14 cellular contexts compared by ENCODE assay signal in the genomic region with DNA sequence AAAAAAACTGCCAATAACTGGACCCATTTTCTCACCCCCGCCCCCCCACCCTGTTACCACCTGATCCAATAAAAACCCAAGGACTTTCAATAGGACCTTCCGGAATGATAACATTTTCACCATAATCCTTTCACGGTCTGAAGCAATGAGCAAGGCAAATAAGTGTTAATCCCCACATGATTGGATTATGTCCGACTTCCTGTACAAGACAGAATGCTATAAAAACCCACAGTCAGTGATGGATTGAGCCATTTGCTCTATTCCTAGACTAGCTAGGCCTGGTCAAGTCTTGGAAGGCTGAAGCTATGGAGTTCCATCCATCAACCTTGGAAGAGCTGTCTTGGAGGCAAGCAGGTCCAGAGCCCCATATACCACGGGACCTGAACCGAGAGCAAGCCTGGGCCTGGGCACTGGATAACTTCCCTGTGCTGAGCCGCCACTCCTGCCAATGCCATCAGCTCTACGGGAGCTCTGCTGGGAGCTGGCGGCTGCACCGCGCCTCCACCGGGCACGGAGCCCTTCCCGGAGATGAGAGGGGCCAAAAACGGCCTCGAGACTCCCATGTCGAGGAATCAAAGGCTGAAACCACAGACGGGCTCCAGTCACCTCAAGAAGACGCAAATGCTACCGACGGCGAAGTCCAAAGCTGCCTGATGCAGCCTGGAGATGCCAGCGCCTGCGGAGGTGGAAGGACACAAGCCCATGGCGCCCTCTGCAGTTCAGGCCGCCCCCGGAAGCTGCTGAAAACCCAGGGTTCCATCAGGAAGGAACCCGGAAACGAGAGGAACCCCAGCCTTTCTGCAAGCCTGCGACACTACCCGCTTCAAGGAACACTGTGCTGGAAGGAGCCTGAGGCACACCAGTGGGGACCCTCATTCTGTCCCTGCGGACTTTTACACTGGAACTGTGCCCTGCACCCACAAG.
DNase-seq lines count a peak whose midpoint lies in the region; FAIRE-seq and TF ChIP-seq lines count a peak whose summit lies in the region.
"Had no signal": no experiment of that assay in that cellular context is flagged by ENCODE, and none has a peak within 500 bp of the region (broad histone marks: within the 10 kb centered on the region; RNA-seq: fewer than 3 reads in every experiment).

No MANE protein-coding gene starts in this region.

- peaks cover 3% of the 10 kb centered on the region for H3K4me1 Mint-ChIP-seq in activated naive CD8-positive, alpha-beta T cell (ENCODE audit: low read depth)
- peaks cover 4% of the 10 kb centered on the region for H3K4me1 Mint-ChIP-seq in activated naive CD8-positive, alpha-beta T cell treated with anti-CD3 and anti-CD28 coated beads for 36 hours
- H3K4me1 Mint-ChIP-seq: B cell; stimulated activated memory B cell treated with anti-CD40 and anti-IgM and Interleukin-4, amounts not matched to agents 10 μg/mL and 1 μg/mL and 100 μg/mL, for 72 hours had no signal

- H3K4me3 ChIP-seq in cardiac fibroblast (replicated peaks in 1 of 2; ENCODE audit: low read depth in 2 of 2, low read length in 2 of 2) (no peak overlapping the region), mesendoderm (ENCODE audit: low read length) (no peak overlapping the region)

- no peaks in the 10 kb centered on the region for H3K79me2 ChIP-seq in mesendoderm (ENCODE audit: control insufficient read depth, insufficient read depth, low read length)

- peak overlapping the region; percentile 54 for H3K56ac ChIP-seq in mesendoderm (ENCODE audit: low read length)

- H3K27ac ChIP-seq in mesendoderm (ENCODE audit: low read depth, low read length), result no peak overlapping the region

- no CpG with 5 or more reads among the region's 32 CpGs for WGBS in mesendoderm (ENCODE audit: extremely low coverage, insufficient coverage, low lambda C conversion rate)

- H2AK5ac ChIP-seq in mesendoderm (ENCODE audit: low read length), result no peak overlapping the region

- no peak overlapping the region for H2BK5ac ChIP-seq in mesendoderm (ENCODE audit: low read length)

- no peaks in the 10 kb centered on the region for H3K9me3 Mint-ChIP-seq in activated naive CD8-positive, alpha-beta T cell (ENCODE audit: low read depth)
- H3K9me3 Mint-ChIP-seq in activated naive CD8-positive, alpha-beta T cell treated with anti-CD3 and anti-CD28 coated beads for 36 hours, result no peaks in the 10 kb centered on the region
- H3K9me3 Mint-ChIP-seq: effector memory CD8-positive, alpha-beta T cell; stimulated activated memory B cell treated with anti-CD40 and anti-IgM and Interleukin-4, amounts not matched to agents 10 μg/mL and 1 μg/mL and 100 μg/mL, for 72 hours had no signal

- no peak overlapping the region for H3K4ac ChIP-seq in mesendoderm (ENCODE audit: low read depth, low read length)

- H3K4me3 Mint-ChIP-seq in activated naive CD8-positive, alpha-beta T cell, result no peak overlapping the region
- H3K4me3 Mint-ChIP-seq in activated naive CD8-positive, alpha-beta T cell treated with anti-CD3 and anti-CD28 coated beads for 36 hours, result no peak overlapping the region
- H3K4me3 Mint-ChIP-seq: activated CD8-positive, alpha-beta memory T cell treated with anti-CD3 and anti-CD28 coated beads, Interleukin-2, amount 10 ng/mL, durations not matched to agents 7 days and 5 days; B cell; effector memory CD8-positive, alpha-beta T cell; stimulated activated memory B cell treated with anti-CD40 and anti-IgM and Interleukin-4, amounts not matched to agents 10 μg/mL and 1 μg/mL and 100 μg/mL, for 72 hours had no signal

- no peak for FAIRE-seq in H54 (lab: Jason Lieb, UNC)

- H2BK15ac ChIP-seq in mesendoderm (replicated peaks; ENCODE audit: low read depth), result no peak overlapping the region

- DNase-seq in activated naive CD8-positive, alpha-beta T cell treated with anti-CD3 and anti-CD28 coated beads for 36 hours, result no peak
- DNase-seq in cardiac fibroblast (ENCODE audit: low read depth in 2 of 2) (peak in 1 of 2 donors; percentile 20), mesendoderm (peak; percentile 44), AG08396 (ENCODE audit: low spot score) (no peak), H54 (ENCODE audit: insufficient read length, low spot score) (no peak), GM20000 (ENCODE audit: low spot score) (no peak)
- DNase-seq: activated CD8-positive, alpha-beta memory T cell treated with anti-CD3 and anti-CD28 coated beads, Interleukin-2, amount 10 ng/mL, durations not matched to agents 7 days and 5 days; effector memory CD8-positive, alpha-beta T cell; KBM-7; NCI-H2107 had no signal

- H3K36me3 Mint-ChIP-seq in activated naive CD8-positive, alpha-beta T cell, result peaks cover 12% of the 10 kb centered on the region
- H3K36me3 Mint-ChIP-seq in activated naive CD8-positive, alpha-beta T cell treated with anti-CD3 and anti-CD28 coated beads for 36 hours, result peaks cover 3% of the 10 kb centered on the region

- TF ChIP-seq EP300 in Ishikawa (IDR thresholded peaks at IDR 0.05; ENCODE audit: borderline replicate concordance), result no peak

- TF ChIP-seq RAD21 in Ishikawa (IDR thresholded peaks at IDR 0.05; ENCODE audit: low read depth), result peak; percentile 43; the same call in 1 of the 2 replicates

- H2BK120ac ChIP-seq in mesendoderm (ENCODE audit: low read depth, low read length), result no peak overlapping the region

- H3K27ac Mint-ChIP-seq in activated naive CD8-positive, alpha-beta T cell, result peak overlapping the region; percentile 34
- no peak overlapping the region for H3K27ac Mint-ChIP-seq in activated naive CD8-positive, alpha-beta T cell treated with anti-CD3 and anti-CD28 coated beads for 36 hours
- H3K27ac Mint-ChIP-seq: activated CD8-positive, alpha-beta memory T cell treated with anti-CD3 and anti-CD28 coated beads, Interleukin-2, amount 10 ng/mL, durations not matched to agents 7 days and 5 days; B cell; stimulated activated memory B cell treated with anti-CD40 and anti-IgM and Interleukin-4, amounts not matched to agents 10 μg/mL and 1 μg/mL and 100 μg/mL, for 72 hours had no signal

- no peaks in the 10 kb centered on the region for H3K27me3 ChIP-seq in mesendoderm (ENCODE audit: insufficient read depth, low read length, poor library complexity)

- no peak for TF ChIP-seq POLR2A in H54 (IDR thresholded peaks at IDR 0.05; ENCODE audit: low read depth, low read length)

- no peaks in the 10 kb centered on the region for H3K36me3 ChIP-seq in mesendoderm (ENCODE audit: control insufficient read depth, insufficient read depth, low read length)

- H3K27me3 Mint-ChIP-seq in activated naive CD8-positive, alpha-beta T cell, result no peaks in the 10 kb centered on the region
- no peaks in the 10 kb centered on the region for H3K27me3 Mint-ChIP-seq in activated naive CD8-positive, alpha-beta T cell treated with anti-CD3 and anti-CD28 coated beads for 36 hours
- H3K27me3 Mint-ChIP-seq: activated CD8-positive, alpha-beta memory T cell treated with anti-CD3 and anti-CD28 coated beads, Interleukin-2, amount 10 ng/mL, durations not matched to agents 7 days and 5 days; B cell; effector memory CD8-positive, alpha-beta T cell; stimulated activated memory B cell treated with anti-CD40 and anti-IgM and Interleukin-4, amounts not matched to agents 10 μg/mL and 1 μg/mL and 100 μg/mL, for 72 hours had no signal

- H3K9ac ChIP-seq in mesendoderm (ENCODE audit: low read length), result no peak overlapping the region

- no peak overlapping the region for H3K4me2 ChIP-seq in mesendoderm (ENCODE audit: low read length)

- H3K23ac ChIP-seq in mesendoderm (ENCODE audit: low read length), result no peak overlapping the region

- H3K18ac ChIP-seq in mesendoderm (ENCODE audit: low read length), result no peak overlapping the region

- TF ChIP-seq CTCF in cardiac fibroblast (IDR thresholded peaks at IDR 0.05; ENCODE audit: low read depth, low read length), result peak; percentile 28
- TF ChIP-seq CTCF in GM20000 (IDR thresholded peaks at IDR 0.05; ENCODE audit: extremely low read depth, missing control alignments), result no peak

- no peak overlapping the region for H4K5ac ChIP-seq in mesendoderm (ENCODE audit: low read length)

- H4K8ac ChIP-seq in mesendoderm (ENCODE audit: low read depth, low read length), result no peak overlapping the region

- H3K79me1 ChIP-seq in mesendoderm (ENCODE audit: low read length), result no peaks in the 10 kb centered on the region

- no peaks in the 10 kb centered on the region for H3K4me1 ChIP-seq in mesendoderm (ENCODE audit: control insufficient read depth, low read depth, low read length)

TF ChIP-seq in Ishikawa, 13 proteins besides CTCF, POLR2A, EP300 and RAD21 (continues in another document):
- TF ChIP-seq, protein P1, sequence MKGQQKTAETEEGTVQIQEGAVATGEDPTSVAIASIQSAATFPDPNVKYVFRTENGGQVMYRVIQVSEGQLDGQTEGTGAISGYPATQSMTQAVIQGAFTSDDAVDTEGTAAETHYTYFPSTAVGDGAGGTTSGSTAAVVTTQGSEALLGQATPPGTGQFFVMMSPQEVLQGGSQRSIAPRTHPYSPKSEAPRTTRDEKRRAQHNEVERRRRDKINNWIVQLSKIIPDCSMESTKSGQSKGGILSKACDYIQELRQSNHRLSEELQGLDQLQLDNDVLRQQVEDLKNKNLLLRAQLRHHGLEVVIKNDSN (IDR thresholded peaks at IDR 0.05), result no peak
- TF ChIP-seq, protein P2, sequence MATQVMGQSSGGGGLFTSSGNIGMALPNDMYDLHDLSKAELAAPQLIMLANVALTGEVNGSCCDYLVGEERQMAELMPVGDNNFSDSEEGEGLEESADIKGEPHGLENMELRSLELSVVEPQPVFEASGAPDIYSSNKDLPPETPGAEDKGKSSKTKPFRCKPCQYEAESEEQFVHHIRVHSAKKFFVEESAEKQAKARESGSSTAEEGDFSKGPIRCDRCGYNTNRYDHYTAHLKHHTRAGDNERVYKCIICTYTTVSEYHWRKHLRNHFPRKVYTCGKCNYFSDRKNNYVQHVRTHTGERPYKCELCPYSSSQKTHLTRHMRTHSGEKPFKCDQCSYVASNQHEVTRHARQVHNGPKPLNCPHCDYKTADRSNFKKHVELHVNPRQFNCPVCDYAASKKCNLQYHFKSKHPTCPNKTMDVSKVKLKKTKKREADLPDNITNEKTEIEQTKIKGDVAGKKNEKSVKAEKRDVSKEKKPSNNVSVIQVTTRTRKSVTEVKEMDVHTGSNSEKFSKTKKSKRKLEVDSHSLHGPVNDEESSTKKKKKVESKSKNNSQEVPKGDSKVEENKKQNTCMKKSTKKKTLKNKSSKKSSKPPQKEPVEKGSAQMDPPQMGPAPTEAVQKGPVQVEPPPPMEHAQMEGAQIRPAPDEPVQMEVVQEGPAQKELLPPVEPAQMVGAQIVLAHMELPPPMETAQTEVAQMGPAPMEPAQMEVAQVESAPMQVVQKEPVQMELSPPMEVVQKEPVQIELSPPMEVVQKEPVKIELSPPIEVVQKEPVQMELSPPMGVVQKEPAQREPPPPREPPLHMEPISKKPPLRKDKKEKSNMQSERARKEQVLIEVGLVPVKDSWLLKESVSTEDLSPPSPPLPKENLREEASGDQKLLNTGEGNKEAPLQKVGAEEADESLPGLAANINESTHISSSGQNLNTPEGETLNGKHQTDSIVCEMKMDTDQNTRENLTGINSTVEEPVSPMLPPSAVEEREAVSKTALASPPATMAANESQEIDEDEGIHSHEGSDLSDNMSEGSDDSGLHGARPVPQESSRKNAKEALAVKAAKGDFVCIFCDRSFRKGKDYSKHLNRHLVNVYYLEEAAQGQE (IDR thresholded peaks at IDR 0.05; ENCODE audit: low read depth), result no peak
- no peak for TF ChIP-seq YY1 (IDR thresholded peaks at IDR 0.05; ENCODE audit: low read depth)
- no peak for TF ChIP-seq TEAD4 (IDR thresholded peaks at IDR 0.05)
- no peak for TF ChIP-seq CREB1 (IDR thresholded peaks at IDR 0.05; ENCODE audit: low read depth)
